Comparison of ENCODE assay signal across 23 cellular contexts in the genomic region with DNA sequence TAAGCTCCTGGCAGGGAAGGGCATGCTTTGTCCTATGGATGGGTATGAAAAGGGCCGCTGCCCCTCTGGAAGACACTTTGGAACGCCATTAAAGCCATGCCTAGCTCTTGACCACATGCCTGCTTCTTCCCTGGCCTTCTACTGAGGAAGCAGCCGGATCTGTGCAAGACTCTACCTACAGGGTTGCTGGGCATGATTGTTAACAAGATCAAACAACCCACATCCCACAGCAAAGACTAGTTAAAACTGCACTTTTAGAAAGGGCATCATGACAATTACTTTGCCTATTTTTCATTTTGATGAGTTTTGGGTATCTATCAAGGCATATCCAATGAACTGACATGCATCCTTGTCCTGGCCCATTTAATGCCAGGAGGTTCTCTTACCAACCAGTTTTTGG. TPM values are rescaled to one million over a fixed set of nuclear protein-coding genes. Genes with fewer than 3 reads are reported as not detected.
A peak's percentile ranks its signal among the peaks of the same experiment; 100 is the strongest.
DNase-seq lines count a peak whose midpoint lies in the region; ATAC-seq and TF ChIP-seq lines count a peak whose summit lies in the region.
"Had no signal": no experiment of that assay in that cellular context is flagged by ENCODE, and none has a peak within 500 bp of the region (broad histone marks: within the 10 kb centered on the region; RNA-seq: fewer than 3 reads in every experiment).

No MANE protein-coding gene starts in this region.

- peaks cover 30 to 48% of the 10 kb centered on the region in 2 donors for H3K36me3 ChIP-seq in lung (ENCODE audit: control insufficient read depth in 2 of 2, insufficient read depth in 2 of 2, low read length in 2 of 2)

- 74 to 78% methylated on average over 3 of the region's 3 CpGs for WGBS in lung, 2 donors

- no peaks in the 10 kb centered on the region for H3K9me3 ChIP-seq in lung (ENCODE audit: control insufficient read depth in 2 of 2, insufficient read depth in 1 of 2, low read length in 1 of 2)
- H3K9me3 ChIP-seq: BLaER1 had no signal

- peak; percentile 41 for DNase-seq in activated CD8-positive, alpha-beta memory T cell treated with anti-CD3 and anti-CD28 coated beads for 24 hours
- no peak for DNase-seq in activated CD8-positive, alpha-beta memory T cell treated with anti-CD3 and anti-CD28 coated beads, Interleukin-2, amount 50 U/mL, for 48 hours
- no peak for DNase-seq in lung (ENCODE audit: low spot score)
- no peak for DNase-seq in activated naive CD4-positive, alpha-beta T cell (lab: John Stamatoyannopoulos, UW)
- DNase-seq in dedifferentiated amniotic fluid mesenchymal stem cell (ENCODE audit: extremely low spot score), result no peak
- DNase-seq in GOT3 (lab: John Stamatoyannopoulos, UW), result no peak
- DNase-seq: CD4-positive, CD25-positive, alpha-beta regulatory T cell; CD8-positive, alpha-beta memory T cell; DMS 273 treated with DMSO at 0.1 percent for 48 hours; DMS79; EL; GDM1; GM23248; H9 had no signal

- ATAC-seq in lung (ENCODE audit: insufficient read depth, low FRiP score), result no peak
- ATAC-seq: GM12878, HCT116 had no signal

- peak overlapping the region; percentile 4 for H3K4me3 ChIP-seq in lung
- H3K4me3 ChIP-seq: BLaER1, GM12878, GM23248 had no signal

- H3K27ac ChIP-seq in lung (ENCODE audit: low read depth in 1 of 2, low read length in 1 of 2), result no peak overlapping the region
- H3K27ac ChIP-seq: 22Rv1, BLaER1, C4-2B, GM23248 had no signal

- H3K27me3 ChIP-seq in lung (ENCODE audit: control insufficient read depth, insufficient read depth), result no peaks in the 10 kb centered on the region
- H3K27me3 ChIP-seq: BLaER1 had no signal

- no peak for TF ChIP-seq CTCF in lung (IDR thresholded peaks at IDR 0.05; ENCODE audit: control extremely low read depth, extremely low read depth)

- no peaks in the 10 kb centered on the region for H3K4me1 ChIP-seq in lung (ENCODE audit: control insufficient read depth in 2 of 2, insufficient read depth in 2 of 2, low read length in 2 of 2)

TF ChIP-seq in PFSK-1, 5 proteins besides CTCF, POLR2A, EP300 and RAD21:
- TF ChIP-seq TAF1 (IDR thresholded peaks at IDR 0.05; ENCODE audit: borderline replicate concordance, insufficient read depth, low read length) (no peak), SIN3A (IDR thresholded peaks at IDR 0.05; ENCODE audit: borderline replicate concordance, insufficient read depth, low read length) (no peak), POLR2AphosphoS5 (IDR thresholded peaks at IDR 0.05; ENCODE audit: low read depth, low read length) (0 out of 2 replicates have a peak, but pooled peaks have one; percentile 11), FOXP2 (optimal IDR thresholded peaks at IDR 0.05; ENCODE audit: borderline replicate concordance, extremely low read depth, extremely low read length, insufficient read depth) (no peak)
TF ChIP-seq in PFSK-1: peak in this region for 1.

RNA-seq across cellular contexts. Expression of a gene that starts 25.5 kb away (rescaled TPM):
- 119 TPM for polyA plus RNA-seq in PFSK-1 (2012; ENCODE audit: insufficient read length, low read depth)
- 10 to 100 TPM; 42.9 to 84.8 TPM for total RNA-seq in lung
- polyA plus RNA-seq in lung, result 10 to 100 TPM; 39.0 to 63.3 TPM

RNA-seq across cellular contexts. Expression of a gene that starts 48.3 kb away (rescaled TPM):
- 322 TPM for polyA plus RNA-seq in PFSK-1 (2012; ENCODE audit: insufficient read length, low read depth)
- total RNA-seq in lung, result 100 to 1,000 TPM; 145 to 308 TPM
- polyA plus RNA-seq in lung, result 100 to 1,000 TPM; 246 to 465 TPM

RNA-seq across cellular contexts. Expression of a gene that starts 50.1 kb away (rescaled TPM):
- not detected for polyA plus RNA-seq in PFSK-1 (2012; ENCODE audit: insufficient read length, low read depth)
- 10 to 100 TPM in 1 of 2 donors, 1 to 10 TPM in 1; 4.7 to 18.5 TPM for total RNA-seq in lung
- polyA plus RNA-seq in lung, result 10 to 100 TPM in 1 of 2 donors, 1 to 10 TPM in 1; 3.9 to 30.9 TPM
- total RNA-seq: B cell; CD4-positive, CD25-positive, alpha-beta regulatory T cell; CD8-positive, alpha-beta memory T cell; GM12878; GM23248; H4; H9 had no signal
- polyA plus RNA-seq: AG04450; CD8-positive, alpha-beta memory T cell; GM12878; GM23248 had no signal
